ENCODE assay signal across 8 cellular contexts in genomic region chr1:23344111-23344986, GRCh38. TPM values are rescaled to one million over a fixed set of nuclear protein-coding genes. Genes with fewer than 3 reads are reported as not detected.
DNase-seq lines count a peak whose midpoint lies in the region; ATAC-seq, FAIRE-seq and TF ChIP-seq lines count a peak whose summit lies in the region.

Gene HNRNPR (minus strand): TSS chr1:23344284. CDS start chr1:23341008, 3,276 bp downstream.

- intact Hi-C loops in T-helper 2 cell treated with Interferon-gamma antibody and Interleukin-4, amounts not matched to agents 100 ng/mL and 5 ng/mL, for 36 hours (cut with micrococcal nuclease) = loop anchor here (1.0 to 5.0 kb wide), 2 partner anchors 24 to 183 kb away; no protein-coding TSS in a partner anchor
- intact Hi-C loops in psoas muscle (cut with DNase I) = loop anchor here (1.0 to 10.0 kb wide), 4 partner anchors 24 to 140 kb away; partner anchors contain the start of genes ASAP3 (in 1 of the 2) and ZNF436 (in 1 of the 2)

- no peaks in the 10 kb centered on the region for H3K9me3 ChIP-seq in right atrium auricular region
- H3K9me3 ChIP-seq in psoas muscle = no peaks in the 10 kb centered on the region

- DNase-seq in NCI-H187 treated with DMSO at 0.1 percent for 48 hours (lab: John Stamatoyannopoulos, UW) (peak; percentile 91), anterior cingulate cortex (lab: John Stamatoyannopoulos, UW) (peak; percentile 90 to 100 (median 99)), right atrium auricular region (ENCODE audit: low spot score) (peak; percentile 100), psoas muscle (peak; percentile 100), urothelium cell line (ENCODE audit: low spot score) (peak; percentile 99)

- peak; percentile 86 for ATAC-seq in GM18499 (IDR thresholded peaks at IDR 0.05; ENCODE audit: insufficient read depth, unreplicated experiment)
- ATAC-seq in HG02943 (IDR thresholded peaks at IDR 0.05; ENCODE audit: low read depth, unreplicated experiment) = peak; percentile 96
- peak; percentile 96 to 98 (median 96) for ATAC-seq in psoas muscle

- peak; percentile 14 to 45 for TF ChIP-seq CTCF in right atrium auricular region (IDR thresholded peaks at IDR 0.05)
- TF ChIP-seq CTCF in psoas muscle (IDR thresholded peaks at IDR 0.05) = peak; percentile 9

- H3K4me3 ChIP-seq in right atrium auricular region = peak within 1 kb of the TSS; percentile 86 to 90
- H3K4me3 ChIP-seq in psoas muscle = peak within 1 kb of the TSS; percentile 91

- peak; percentile 79 for FAIRE-seq in urothelium cell line (lab: Jason Lieb, UNC)

- whole genome bisulfite sequencing in psoas muscle, 3 donors = 0 to 1% (median 0%) methylated on average over 61 to 87 of the region's 87 CpGs

- peaks cover 0 to 45% of the 10 kb centered on the region in 2 donors for H3K4me1 ChIP-seq in right atrium auricular region
- peaks cover 36% of the 10 kb centered on the region for H3K4me1 ChIP-seq in psoas muscle

- H3K27ac ChIP-seq in right atrium auricular region = peak within 1 kb of the TSS; percentile 96 to 97
- H3K27ac ChIP-seq in psoas muscle = peak within 1 kb of the TSS; percentile 97

- no peaks in the 10 kb centered on the region for H3K36me3 ChIP-seq in right atrium auricular region
- no peaks in the 10 kb centered on the region for H3K36me3 ChIP-seq in psoas muscle (ENCODE audit: insufficient read depth in 1 of 2, low read depth in 1 of 2)

- no peaks in the 10 kb centered on the region for H3K27me3 ChIP-seq in right atrium auricular region
- no peaks in the 10 kb centered on the region for H3K27me3 ChIP-seq in psoas muscle (ENCODE audit: insufficient read depth in 3 of 3, low read length in 2 of 3)

RNA-seq across cellular contexts. Expression of gene HNRNPR, which starts in this region (rescaled TPM):
- total RNA-seq in T-helper 2 cell treated with Interferon-gamma antibody and Interleukin-4, amounts not matched to agents 100 ng/mL and 5 ng/mL, for 36 hours = 223 and 234 TPM in 2 replicates
- total RNA-seq in right atrium auricular region (10 to 100 TPM; 40.5 to 51.6 TPM), psoas muscle (10 to 100 TPM; 39.8 to 81.0 (median 71.4) TPM)
- 100 to 1,000 TPM in 1 of 3 donors, 10 to 100 TPM in 2; 46.3 to 107 (median 94.0) TPM for polyA plus RNA-seq in psoas muscle

Comparison
In these comparisons a context has a peak if more than half of its experiments do, and no peak if none do; other contexts are left out.
1. Peak in every context shown above with its lines: DNase-seq, ATAC-seq, H3K4me3 ChIP-seq and H3K27ac ChIP-seq.